9 cellular contexts compared by ENCODE assay signal in genomic region chr7:120996333-120996982, GRCh38. TPM values are rescaled to one million over a fixed set of nuclear protein-coding genes. Genes with fewer than 3 reads are reported as not detected.
DNase-seq lines count a peak whose midpoint lies in the region; ATAC-seq and TF ChIP-seq lines count a peak whose summit lies in the region.
"Had no signal": no experiment of that assay in that cellular context is flagged by ENCODE, and none has a peak within 500 bp of the region (broad histone marks: within the 10 kb centered on the region; RNA-seq: fewer than 3 reads in every experiment).

No MANE protein-coding gene starts in this region.

- no peak overlapping the region for H3K4me3 ChIP-seq in fibroblast of mammary gland (ENCODE audit: control insufficient read depth, low read depth, low read length)

- peak; percentile 7 to 63 for DNase-seq in NCI-H2081 (lab: John Stamatoyannopoulos, UW)
- no peak for DNase-seq in NCI-H2081 treated with DMSO at 0.1 percent for 48 hours (lab: John Stamatoyannopoulos, UW)
- DNase-seq in SIG-M5 (lab: John Stamatoyannopoulos, UW) = peak; percentile 79
- DNase-seq in fibroblast of mammary gland (ENCODE audit: low read depth) = peak; percentile 92
- DNase-seq in pulmonary artery endothelial cell (ENCODE audit: low read depth, low spot score) = peak; percentile 67
- DNase-seq in NCI-H774 (lab: John Stamatoyannopoulos, UW) = no peak
- DNase-seq: activated B cell treated with CpG ODN at 0.5 μM for 24 hours had no signal

- no peak for TF ChIP-seq CTCF in fibroblast of mammary gland (conservative IDR thresholded peaks at IDR 0.05; ENCODE audit: control insufficient read depth, insufficient read depth, low read depth, low read length)

- ATAC-seq in HG02798 (IDR thresholded peaks at IDR 0.05; ENCODE audit: poor library complexity, unreplicated experiment) (peak; percentile 41), HG02885 (IDR thresholded peaks at IDR 0.05; ENCODE audit: poor library complexity, unreplicated experiment) (no peak)

RNA-seq across cellular contexts. Expression of gene CPED1, which starts 7.9 kb away (rescaled TPM):
- 1.5 and 1.7 TPM in 2 replicates for total RNA-seq in pulmonary artery endothelial cell

RNA-seq across cellular contexts. Expression of gene ING3, which starts 45.9 kb away (rescaled TPM):
- 23.1 and 24.8 TPM in 2 replicates for total RNA-seq in pulmonary artery endothelial cell

Comparison
In these comparisons a context has a peak if more than half of its experiments do, and no peak if none do; other contexts are left out.
1. DNase-seq: peak in NCI-H2081 (2 of 2), SIG-M5 (single experiment), fibroblast of mammary gland (single experiment) and pulmonary artery endothelial cell (single experiment); none in NCI-H2081 treated with DMSO at 0.1 percent for 48 hours (single experiment) and NCI-H774 (single experiment).